In genomic region chr1:222979561-222979960, GRCh38 we compare ENCODE assay signal across 16 cellular contexts.
"Had no signal": no experiment of that assay in that cellular context is flagged by ENCODE, and none has a peak within 500 bp of the region (broad histone marks: within the 10 kb centered on the region; RNA-seq: fewer than 3 reads in every experiment).

No MANE protein-coding gene starts in this region.

- DNase-seq: effector CD8-positive, alpha-beta T cell; foreskin melanocyte; heart left ventricle; hippocampal formation; mesendoderm; naive thymus-derived CD4-positive, alpha-beta T cell; posterior cingulate gyrus; sigmoid colon; stimulated activated CD4-positive, alpha-beta T cell treated with anti-CD3 and anti-CD28 coated beads, Interleukin-12 subunit alpha, Interleukin-12 subunit beta, amount 100 ng/mL, for 4 hours; stimulated activated naive CD4-positive, alpha-beta T cell treated with Interleukin-2 at 50 U/mL for 16 hours; tibial artery; upper lobe of left lung; uterus had no signal

- H3K36me3 ChIP-seq: sigmoid colon, suprapubic skin, tibial artery, upper lobe of left lung, uterus had no signal

- H3K27me3 ChIP-seq: heart left ventricle, sigmoid colon, suprapubic skin, tibial artery, upper lobe of left lung, uterus had no signal

- H3K27ac ChIP-seq: coronary artery, heart left ventricle, skin epidermis, suprapubic skin, tibial artery, uterus had no signal

- H3K4me1 Mint-ChIP-seq: naive thymus-derived CD4-positive, alpha-beta T cell had no signal

- H3K27me3 Mint-ChIP-seq: naive thymus-derived CD4-positive, alpha-beta T cell had no signal

- H3K9me3 ChIP-seq: heart left ventricle, sigmoid colon, suprapubic skin, tibial artery, upper lobe of left lung, uterus had no signal

- H3K27ac Mint-ChIP-seq: naive thymus-derived CD4-positive, alpha-beta T cell had no signal

- ATAC-seq: heart left ventricle; naive thymus-derived CD4-positive, alpha-beta T cell had no signal

- H3K9me3 Mint-ChIP-seq: naive thymus-derived CD4-positive, alpha-beta T cell had no signal

- H3K4me3 Mint-ChIP-seq: naive thymus-derived CD4-positive, alpha-beta T cell had no signal

- H3K4me3 ChIP-seq: coronary artery, heart left ventricle, sigmoid colon, skin epidermis, suprapubic skin, tibial artery, upper lobe of left lung, uterus had no signal
